Comparison of ENCODE assay signal across 4 cellular contexts in genomic region chr14:55720796-55721195, GRCh38.
"Had no signal": no experiment of that assay in that cellular context is flagged by ENCODE, and none has a peak within 500 bp of the region (broad histone marks: within the 10 kb centered on the region; RNA-seq: fewer than 3 reads in every experiment).

No MANE protein-coding gene starts in this region.

- H3K27ac ChIP-seq: GM23248 had no signal

- H3K36me3 ChIP-seq: HAP-1 had no signal

- H3K9me3 ChIP-seq: HAP-1 had no signal

- H3K4me3 ChIP-seq: GM23248, HAP-1 had no signal

- DNase-seq: GOT3, H7 had no signal

- H3K4me1 ChIP-seq: HAP-1 had no signal
